ENCODE assay signal across 20 cellular contexts in the genomic region with DNA sequence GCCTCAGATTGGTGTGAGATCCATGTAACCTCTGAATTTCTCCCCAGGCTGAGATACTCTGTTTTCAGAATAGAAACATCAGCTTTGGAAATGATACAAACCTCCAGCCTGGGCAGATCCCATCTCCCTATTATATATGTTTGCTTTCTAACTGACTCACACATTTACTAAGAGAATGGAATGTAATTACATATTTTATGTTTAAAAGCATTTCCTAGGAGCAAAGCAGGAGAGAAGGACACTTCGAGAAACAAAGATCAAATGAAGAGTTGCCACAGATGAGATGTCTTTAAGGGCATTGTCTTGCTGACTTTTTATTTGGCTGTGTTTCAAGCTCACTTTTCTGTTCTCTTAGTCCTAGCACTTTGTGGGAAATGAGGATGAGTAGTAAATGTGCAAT.
A peak's percentile ranks its signal among the peaks of the same experiment; 100 is the strongest.
DNase-seq lines count a peak whose midpoint lies in the region; ATAC-seq, FAIRE-seq and TF ChIP-seq lines count a peak whose summit lies in the region.
"Had no signal": no experiment of that assay in that cellular context is flagged by ENCODE, and none has a peak within 500 bp of the region (broad histone marks: within the 10 kb centered on the region; RNA-seq: fewer than 3 reads in every experiment).

No MANE protein-coding gene starts in this region.

- peaks cover 58% of the 10 kb centered on the region for H3K4me1 Mint-ChIP-seq in HFFc6 (ENCODE audit: low read depth)
- no peaks in the 10 kb centered on the region for H3K4me1 Mint-ChIP-seq in activated T-helper 17 cell treated with anti-CD3 and anti-CD28 coated beads, Interleukin-2, amount 50 U/mL, for 72 hours
- H3K4me1 Mint-ChIP-seq: activated naive CD8-positive, alpha-beta T cell treated with anti-CD3 and anti-CD28 coated beads for 36 hours had no signal

- H3K27ac ChIP-seq in A549 = no peak overlapping the region
- H3K27ac ChIP-seq: uterus had no signal

- POLR2A ChIA-PET in A549 (lab: Yijun Ruan, JAX) = no interaction called here

- TF ChIP-seq POLR2A in A549 (IDR thresholded peaks at IDR 0.05; ENCODE audit: low read length) = no peak

- H3K4me3 ChIP-seq in A549 (no peak overlapping the region), fibroblast of villous mesenchyme (ENCODE audit: low read depth, low read length) (no peak overlapping the region)
- H3K4me3 ChIP-seq: GM23338, uterus had no signal

- no peak for TF ChIP-seq EP300 in A549 (IDR thresholded peaks at IDR 0.05)

- DNase-seq in A549 (ENCODE audit: low read depth in 1 of 2, low spot score in 1 of 2) = no peak
- peak; percentile 60 for DNase-seq in HFFc6
- DNase-seq in amniotic epithelial cell (ENCODE audit: low read depth) = peak; percentile 33
- peak; percentile 0 for DNase-seq in fibroblast of villous mesenchyme (ENCODE audit: low read depth)
- no peak for DNase-seq in stimulated activated CD4-positive, alpha-beta T cell treated with anti-CD3 and anti-CD28 coated beads, Interleukin-4, amount 100 ng/mL, for 1 hour
- no peak for DNase-seq in KG1 (lab: John Stamatoyannopoulos, UW)
- DNase-seq: activated naive CD8-positive, alpha-beta T cell treated with anti-CD3 and anti-CD28 coated beads for 36 hours; activated T-cell treated with anti-CD3 and anti-CD28 coated beads for 4 hours; Karpas-422; NCI-H1436 treated with DMSO at 0.1 percent for 48 hours; NCI-H510A; right cardiac atrium; RPMI8226; stimulated activated naive CD8-positive, alpha-beta T cell treated with anti-CD3 and anti-CD28 coated beads, Interleukin-15, Interleukin-2, amounts not matched to agents 100 U/mL and 50 U/mL, for 24 hours; T-helper 2 cell; uterus had no signal

- no peak for TF ChIP-seq RAD21 in A549 (conservative IDR thresholded peaks at IDR 0.05 in 1 of 2, IDR thresholded peaks at IDR 0.05 in 1 of 2)

- peaks cover 11% of the 10 kb centered on the region; the same call in 2 of the 3 replicates for H3K4me1 ChIP-seq in A549
- H3K4me1 ChIP-seq: uterus had no signal

- H3K27me3 Mint-ChIP-seq in HFFc6 (ENCODE audit: insufficient read depth) = no peaks in the 10 kb centered on the region; the same call in 1 of the 2 replicates
- H3K27me3 Mint-ChIP-seq in activated T-helper 17 cell treated with anti-CD3 and anti-CD28 coated beads, Interleukin-2, amount 50 U/mL, for 72 hours = no peaks in the 10 kb centered on the region
- H3K27me3 Mint-ChIP-seq: activated naive CD8-positive, alpha-beta T cell treated with anti-CD3 and anti-CD28 coated beads for 36 hours had no signal

- H3K4me2 ChIP-seq in A549 = peak overlapping the region; percentile 43
- H3K4me2 ChIP-seq: GM23338 had no signal

- H3K4me3 Mint-ChIP-seq in HFFc6 = peak overlapping the region; percentile 51
- H3K4me3 Mint-ChIP-seq in activated T-helper 17 cell treated with anti-CD3 and anti-CD28 coated beads, Interleukin-2, amount 50 U/mL, for 72 hours = no peak overlapping the region
- H3K4me3 Mint-ChIP-seq: activated naive CD8-positive, alpha-beta T cell treated with anti-CD3 and anti-CD28 coated beads for 36 hours; GM23338 had no signal

- peak overlapping the region; percentile 70 for H3K27ac Mint-ChIP-seq in HFFc6
- no peak overlapping the region for H3K27ac Mint-ChIP-seq in activated T-helper 17 cell treated with anti-CD3 and anti-CD28 coated beads, Interleukin-2, amount 50 U/mL, for 72 hours
- H3K27ac Mint-ChIP-seq: activated naive CD8-positive, alpha-beta T cell treated with anti-CD3 and anti-CD28 coated beads for 36 hours; GM23338 had no signal

- H3K9me3 ChIP-seq in A549 = no peaks in the 10 kb centered on the region
- H3K9me3 ChIP-seq: uterus had no signal

- H3K9me3 Mint-ChIP-seq in HFFc6 = no peaks in the 10 kb centered on the region
- peaks cover 8% of the 10 kb centered on the region for H3K9me3 Mint-ChIP-seq in activated T-helper 17 cell treated with anti-CD3 and anti-CD28 coated beads, Interleukin-2, amount 50 U/mL, for 72 hours
- H3K9me3 Mint-ChIP-seq: GM23338 had no signal

- no peaks in the 10 kb centered on the region for H3K36me3 Mint-ChIP-seq in HFFc6 (ENCODE audit: low read depth)
- no peaks in the 10 kb centered on the region for H3K36me3 Mint-ChIP-seq in activated T-helper 17 cell treated with anti-CD3 and anti-CD28 coated beads, Interleukin-2, amount 50 U/mL, for 72 hours (ENCODE audit: low read depth)
- H3K36me3 Mint-ChIP-seq: activated naive CD8-positive, alpha-beta T cell treated with anti-CD3 and anti-CD28 coated beads for 36 hours had no signal

- 0% methylated on average over 1 of the region's 1 CpG for WGBS in A549 (ENCODE audit: missing lambda C conversion rate)

- ATAC-seq in A549 (no peak; a peak in 1 of 6 replicates), HG03280 (IDR thresholded peaks at IDR 0.05; ENCODE audit: unreplicated experiment) (no peak)
- ATAC-seq in activated T-helper 17 cell treated with anti-CD3 and anti-CD28 coated beads, Interleukin-2, amount 50 U/mL, for 72 hours (replicated peaks) = no peak
- ATAC-seq: esophagus mucosa; GM23338; right cardiac atrium; stimulated activated naive CD8-positive, alpha-beta T cell treated with anti-CD3 and anti-CD28 coated beads, Interleukin-15, Interleukin-2, amounts not matched to agents 100 U/mL and 50 U/mL, for 24 hours had no signal

- TF ChIP-seq CTCF in A549 (IDR thresholded peaks at IDR 0.05) (no peak), HFFc6 (IDR thresholded peaks at IDR 0.05) (no peak), fibroblast of villous mesenchyme (IDR thresholded peaks at IDR 0.05; ENCODE audit: insufficient read depth, low read depth, low read length) (no peak)

- CTCF ChIA-PET in A549 (lab: Yijun Ruan, JAX) = no interaction called here

- FAIRE-seq in A549 (lab: Jason Lieb, UNC) = no peak

TF ChIP-seq in A549, 52 proteins besides CTCF, POLR2A, EP300 and RAD21:
- TF ChIP-seq JUNB (IDR thresholded peaks at IDR 0.05) = peak; percentile 19; the same call in 1 of the 2 replicates
- no peak for TF ChIP-seq EHF (CRISPR knock-in tag; IDR thresholded peaks at IDR 0.05)

Comparison
In these comparisons a context has a peak if more than half of its experiments do, and no peak if none do; other contexts are left out.
1. DNase-seq: peak in HFFc6 (single experiment), amniotic epithelial cell (single experiment) and fibroblast of villous mesenchyme (single experiment); none in A549 (0 of 2), stimulated activated CD4-positive, alpha-beta T cell treated with anti-CD3 and anti-CD28 coated beads, Interleukin-4, amount 100 ng/mL, for 1 hour (single experiment) and KG1 (single experiment).